In the genomic region with DNA sequence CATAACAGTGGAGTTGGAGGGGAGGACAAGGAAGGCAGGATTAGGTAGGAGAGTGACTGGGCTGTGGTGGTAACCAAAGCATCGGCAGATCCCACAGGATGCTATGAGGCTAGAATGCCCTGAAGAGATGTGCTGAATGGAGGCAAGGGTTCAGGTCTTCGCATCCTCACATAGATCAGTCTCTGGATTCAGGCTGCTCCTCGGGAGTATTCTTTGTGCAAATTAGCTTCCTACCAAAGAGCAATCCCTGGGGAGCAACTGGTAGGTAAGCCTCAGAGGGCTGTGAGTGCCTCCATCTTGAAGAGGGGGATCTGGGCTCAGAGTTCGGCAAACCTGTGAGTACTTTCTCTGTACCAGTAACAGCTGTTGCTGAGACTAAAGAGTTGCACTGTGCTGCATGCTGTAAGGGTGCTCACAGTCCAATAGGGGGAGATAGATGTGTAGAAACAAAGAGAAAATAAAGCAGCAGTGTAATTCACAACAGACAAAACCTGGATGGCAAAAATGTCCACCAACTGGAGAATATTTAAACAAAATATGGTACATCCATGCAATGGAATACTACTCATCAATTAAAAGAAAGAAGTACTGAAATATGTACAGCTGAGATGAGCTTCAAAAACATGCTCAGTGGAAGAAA, we compare ENCODE assay signal across 8 cellular contexts.
DNase-seq lines count a peak whose midpoint lies in the region; ATAC-seq and TF ChIP-seq lines count a peak whose summit lies in the region.

No MANE protein-coding gene starts in this region.

- H3K4me3 Mint-ChIP-seq in mesothelial cell of epicardium = no peak overlapping the region

- TF ChIP-seq CTCF in mesothelial cell of epicardium (IDR thresholded peaks at IDR 0.05; ENCODE audit: unreplicated experiment) = no peak

- H3K9me3 Mint-ChIP-seq in mesothelial cell of epicardium = peaks cover 6% of the 10 kb centered on the region

- POLR2A ChIA-PET in HEK293T (lab: Yijun Ruan, JAX) = no interaction called here

- peak; percentile 39; the same call in 1 of the 3 replicates for ATAC-seq in SK-N-SH treated with all-trans-retinoic acid at 6 μM for 48 hours

- peak; percentile 42 for DNase-seq in COR-L47 (lab: John Stamatoyannopoulos, UW)
- peak; percentile 55 for DNase-seq in HEK293T (ENCODE audit: extremely low spot score)
- DNase-seq in islet precursor cell = peak; percentile 59
- no peak for DNase-seq in SW 1271 (lab: John Stamatoyannopoulos, UW)
- no peak for DNase-seq in cerebellum (ENCODE audit: low spot score)
- no peak for DNase-seq in mesothelial cell of epicardium (ENCODE audit: low spot score in 2 of 2, unreplicated experiment in 2 of 2)
- no peak for DNase-seq in stimulated activated CD8-positive, alpha-beta memory T cell treated with anti-CD3 and anti-CD28 coated beads, Interleukin-4, amount 100 ng/mL, for 48 hours

- no peak overlapping the region for H3K27ac Mint-ChIP-seq in mesothelial cell of epicardium

- peaks cover 9% of the 10 kb centered on the region for H3K4me1 Mint-ChIP-seq in mesothelial cell of epicardium

- H3K36me3 Mint-ChIP-seq in mesothelial cell of epicardium = no peaks in the 10 kb centered on the region

- CTCF ChIA-PET in HEK293T (lab: Yijun Ruan, JAX) = interaction anchor here (0.5 kb wide), 1 partner anchor 337 kb away, joined by 4 read pairs; no protein-coding TSS in a partner anchor

- no peaks in the 10 kb centered on the region for H3K27me3 Mint-ChIP-seq in mesothelial cell of epicardium (ENCODE audit: low read depth)

TF ChIP-seq in HEK293T, 16 proteins besides CTCF, POLR2A, EP300 and RAD21:
- TF ChIP-seq LEF1 (IDR thresholded peaks at IDR 0.05; ENCODE audit: borderline replicate concordance) (no peak), NFRKB (IDR thresholded peaks at IDR 0.05) (no peak), HDGF (IDR thresholded peaks at IDR 0.05; ENCODE audit: borderline replicate concordance) (no peak), FOXM1 (IDR thresholded peaks at IDR 0.05; ENCODE audit: borderline replicate concordance) (no peak), ELF4 (IDR thresholded peaks at IDR 0.05) (no peak), TARDBP (IDR thresholded peaks at IDR 0.05) (no peak), CTBP1 (IDR thresholded peaks at IDR 0.05; ENCODE audit: borderline replicate concordance) (no peak), ZNF384 (IDR thresholded peaks at IDR 0.05) (no peak), L3MBTL2 (conservative IDR thresholded peaks at IDR 0.05) (no peak), ARNT (IDR thresholded peaks at IDR 0.05) (no peak), SP1 (IDR thresholded peaks at IDR 0.05) (no peak), SUZ12 (IDR thresholded peaks at IDR 0.05) (no peak)
- TF ChIP-seq, protein P1, sequence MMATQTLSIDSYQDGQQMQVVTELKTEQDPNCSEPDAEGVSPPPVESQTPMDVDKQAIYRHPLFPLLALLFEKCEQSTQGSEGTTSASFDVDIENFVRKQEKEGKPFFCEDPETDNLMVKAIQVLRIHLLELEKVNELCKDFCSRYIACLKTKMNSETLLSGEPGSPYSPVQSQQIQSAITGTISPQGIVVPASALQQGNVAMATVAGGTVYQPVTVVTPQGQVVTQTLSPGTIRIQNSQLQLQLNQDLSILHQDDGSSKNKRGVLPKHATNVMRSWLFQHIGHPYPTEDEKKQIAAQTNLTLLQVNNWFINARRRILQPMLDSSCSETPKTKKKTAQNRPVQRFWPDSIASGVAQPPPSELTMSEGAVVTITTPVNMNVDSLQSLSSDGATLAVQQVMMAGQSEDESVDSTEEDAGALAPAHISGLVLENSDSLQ (IDR thresholded peaks at IDR 0.05) = no peak
TF ChIP-seq in HEK293T: peak in this region for 0.

TF ChIP-seq in SK-N-SH treated with all-trans-retinoic acid at 6 μM for 48 hours, 23 proteins besides CTCF, POLR2A, EP300 and RAD21:
- TF ChIP-seq ZFP30 (CRISPR knock-in tag; IDR thresholded peaks at IDR 0.05) (no peak), TCF4 (CRISPR knock-in tag; IDR thresholded peaks at IDR 0.05; ENCODE audit: borderline replicate concordance) (no peak), ZNF8 (CRISPR knock-in tag; IDR thresholded peaks at IDR 0.05) (peak; percentile 81)
- TF ChIP-seq, protein P2, sequence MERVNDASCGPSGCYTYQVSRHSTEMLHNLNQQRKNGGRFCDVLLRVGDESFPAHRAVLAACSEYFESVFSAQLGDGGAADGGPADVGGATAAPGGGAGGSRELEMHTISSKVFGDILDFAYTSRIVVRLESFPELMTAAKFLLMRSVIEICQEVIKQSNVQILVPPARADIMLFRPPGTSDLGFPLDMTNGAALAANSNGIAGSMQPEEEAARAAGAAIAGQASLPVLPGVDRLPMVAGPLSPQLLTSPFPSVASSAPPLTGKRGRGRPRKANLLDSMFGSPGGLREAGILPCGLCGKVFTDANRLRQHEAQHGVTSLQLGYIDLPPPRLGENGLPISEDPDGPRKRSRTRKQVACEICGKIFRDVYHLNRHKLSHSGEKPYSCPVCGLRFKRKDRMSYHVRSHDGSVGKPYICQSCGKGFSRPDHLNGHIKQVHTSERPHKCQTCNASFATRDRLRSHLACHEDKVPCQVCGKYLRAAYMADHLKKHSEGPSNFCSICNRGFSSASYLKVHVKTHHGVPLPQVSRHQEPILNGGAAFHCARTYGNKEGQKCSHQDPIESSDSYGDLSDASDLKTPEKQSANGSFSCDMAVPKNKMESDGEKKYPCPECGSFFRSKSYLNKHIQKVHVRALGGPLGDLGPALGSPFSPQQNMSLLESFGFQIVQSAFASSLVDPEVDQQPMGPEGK (CRISPR knock-in tag; IDR thresholded peaks at IDR 0.05; ENCODE audit: borderline replicate concordance) = no peak
TF ChIP-seq in SK-N-SH treated with all-trans-retinoic acid at 6 μM for 48 hours: peak in this region for 1.

Comparison
In these comparisons a context has a peak if more than half of its experiments do, and no peak if none do; other contexts are left out.
1. DNase-seq: peak in COR-L47 (single experiment), HEK293T (single experiment) and islet precursor cell (single experiment); none in SW 1271 (0 of 2), cerebellum (single experiment), mesothelial cell of epicardium (0 of 2) and stimulated activated CD8-positive, alpha-beta memory T cell treated with anti-CD3 and anti-CD28 coated beads, Interleukin-4, amount 100 ng/mL, for 48 hours (single experiment).